In the genomic region with DNA sequence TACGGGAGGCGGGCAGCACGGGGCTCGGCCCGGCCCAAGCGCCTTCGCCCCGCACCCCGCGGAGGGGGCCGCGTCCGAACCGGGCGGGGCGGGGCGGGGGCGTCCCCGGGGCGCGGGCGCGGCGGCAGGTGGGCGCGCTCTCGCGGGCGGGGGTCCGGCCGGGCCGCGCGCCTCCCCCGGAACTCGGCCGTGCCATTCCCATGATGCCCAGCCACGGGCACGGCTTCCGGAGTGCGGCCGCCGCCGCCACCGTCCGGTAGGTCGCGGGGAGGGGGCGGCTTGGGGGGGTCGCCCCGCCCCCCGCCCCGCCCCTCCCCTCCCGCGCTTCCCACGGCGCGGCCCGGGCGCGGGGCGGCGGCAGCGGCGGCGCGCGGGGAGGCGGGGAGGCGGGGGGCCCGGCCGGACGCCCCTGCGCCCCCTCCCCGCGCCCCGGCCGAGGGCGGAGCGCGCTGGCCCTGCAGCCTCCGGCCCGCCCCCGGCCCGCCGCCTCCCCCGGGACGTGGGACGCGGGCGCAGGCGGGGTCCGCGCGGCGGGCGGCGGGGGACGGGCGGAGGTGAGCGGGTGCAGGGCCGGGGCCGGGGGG, we compare ENCODE assay signal across 8 cellular contexts. TPM values are rescaled to one million over a fixed set of nuclear protein-coding genes. Genes with fewer than 3 reads are reported as not detected.
DNase-seq lines count a peak whose midpoint lies in the region; ATAC-seq and TF ChIP-seq lines count a peak whose summit lies in the region.

A gene with protein sequence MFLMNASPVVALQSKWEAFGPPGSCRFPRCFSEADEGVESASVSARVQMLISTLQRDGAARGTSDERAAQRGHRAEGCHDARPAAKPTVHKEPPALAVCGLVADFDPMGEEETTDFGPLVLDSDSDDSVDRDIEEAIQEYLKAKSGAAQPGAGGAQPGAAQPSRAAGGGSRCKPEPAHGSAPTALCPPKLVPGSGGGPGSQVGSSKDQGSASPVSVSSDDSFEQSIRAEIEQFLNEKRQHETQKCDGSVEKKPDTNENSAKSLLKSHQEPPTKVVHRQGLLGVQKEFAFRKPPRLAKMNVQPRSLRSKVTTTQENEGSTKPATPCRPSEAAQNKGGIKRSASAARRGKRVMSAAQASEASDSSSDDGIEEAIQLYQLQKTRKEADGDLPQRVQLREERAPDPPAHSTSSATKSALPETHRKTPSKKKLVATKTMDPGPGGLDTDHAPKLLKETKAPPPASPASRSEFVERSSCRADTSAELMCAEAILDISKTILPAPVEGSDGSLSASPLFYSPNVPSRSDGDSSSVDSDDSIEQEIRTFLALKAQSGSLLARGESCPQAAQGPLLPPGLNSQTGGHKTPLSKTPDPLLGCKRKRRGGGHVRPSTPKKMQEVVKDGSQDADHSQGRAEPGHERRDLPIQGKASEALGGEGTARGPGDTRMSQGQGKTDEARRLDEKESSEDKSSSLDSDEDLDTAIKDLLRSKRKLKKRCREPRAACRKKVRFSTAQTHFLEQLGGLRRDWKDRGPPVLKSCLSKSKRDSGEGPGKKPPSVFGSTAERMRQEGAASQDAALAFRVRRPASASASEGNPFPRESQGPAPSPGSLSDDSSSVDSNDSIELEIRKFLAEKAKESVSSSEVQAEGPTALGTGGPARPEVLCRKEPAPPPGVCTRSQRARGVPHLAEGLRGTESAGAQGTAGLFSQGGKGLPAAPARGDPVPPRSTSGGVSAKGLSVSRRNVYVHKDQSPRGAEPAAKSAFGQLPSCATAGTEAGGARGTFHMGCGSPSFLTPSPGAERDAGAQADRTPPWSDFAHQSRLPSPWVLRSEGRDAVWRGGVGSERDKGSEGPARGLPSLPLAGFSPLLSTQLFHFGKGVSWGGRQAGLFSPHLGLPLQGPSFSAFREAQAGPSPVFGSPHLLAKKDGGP (N-terminal part only) (plus strand): TSS at position 314 of the 584 bp plus-strand sequence. CDS start 4,729 bp downstream, outside the sequence.

- CTCF ChIA-PET in activated B cell treated with CpG ODN at 0.5 μM for 24 hours (lab: Charles Lee), result interaction anchor here (0.8 kb wide), 1 partner anchor 25 kb away, joined by 3 read pairs; no protein-coding TSS in a partner anchor

- TF ChIP-seq POLR2A in ovary (IDR thresholded peaks at IDR 0.05), result no peak
- TF ChIP-seq POLR2A in erythroblast (IDR thresholded peaks at IDR 0.05; ENCODE audit: low read length), result no peak

- H3K4me3 ChIP-seq in ovary, result peak within 1 kb of the TSS; percentile 48

- H3K36me3 Mint-ChIP-seq in activated T-cell treated with anti-CD3 and anti-CD28 coated beads, Interleukin-2, amount 50 U/mL, for 72 hours (ENCODE audit: insufficient read depth in 2 of 2), result peaks cover 0 to 3% of the 10 kb centered on the region in 2 donors
- peaks cover 2% of the 10 kb centered on the region for H3K36me3 Mint-ChIP-seq in activated B cell treated with CpG ODN at 0.5 μM for 24 hours (ENCODE audit: low read depth)

- H3K4me3 Mint-ChIP-seq in activated T-cell treated with anti-CD3 and anti-CD28 coated beads, Interleukin-2, amount 50 U/mL, for 72 hours, result peak within 1 kb of the TSS; percentile 89 to 94
- peak within 1 kb of the TSS; percentile 91 for H3K4me3 Mint-ChIP-seq in activated B cell treated with CpG ODN at 0.5 μM for 24 hours

- no peaks in the 10 kb centered on the region for H3K36me3 ChIP-seq in ovary

- no peaks in the 10 kb centered on the region for H3K9me3 Mint-ChIP-seq in activated T-cell treated with anti-CD3 and anti-CD28 coated beads, Interleukin-2, amount 50 U/mL, for 72 hours
- H3K9me3 Mint-ChIP-seq in activated B cell treated with CpG ODN at 0.5 μM for 24 hours, result no peaks in the 10 kb centered on the region

- TF ChIP-seq CTCF in activated B cell treated with CpG ODN at 0.5 μM for 24 hours (IDR thresholded peaks at IDR 0.05) (no peak), ovary (IDR thresholded peaks at IDR 0.05) (no peak)

- peaks cover 36% of the 10 kb centered on the region for H3K27me3 Mint-ChIP-seq in activated T-cell treated with anti-CD3 and anti-CD28 coated beads, Interleukin-2, amount 50 U/mL, for 72 hours (ENCODE audit: low read depth)
- peaks cover 2% of the 10 kb centered on the region for H3K27me3 Mint-ChIP-seq in activated B cell treated with CpG ODN at 0.5 μM for 24 hours

- H3K4me1 ChIP-seq in ovary (ENCODE audit: insufficient read depth), result peaks cover 4% of the 10 kb centered on the region

- intact Hi-C loops in activated B cell treated with CpG ODN at 0.5 μM for 24 hours (cut with micrococcal nuclease), result loop anchor here (1.0 kb wide), 1 partner anchor 21 kb away; a partner anchor contains a TSS
- intact Hi-C loops in Right ventricle myocardium superior (cut with DNase I), result no loop called here
- intact Hi-C loops in ovary (cut with DNase I), result loop anchor here in 1 of 4 donors (5.0 kb wide), 1 partner anchor 37 kb away; no protein-coding TSS in a partner anchor

- DNase-seq in activated T-cell treated with anti-CD3 and anti-CD28 coated beads, Interleukin-2, amount 50 U/mL, for 72 hours, result no peak
- no peak for DNase-seq in activated T-cell treated with anti-CD3 and anti-CD28 coated beads, Interleukin-2, amount 50 U/mL, for 1 hour
- DNase-seq in activated B cell treated with CpG ODN at 0.5 μM for 24 hours, result no peak
- DNase-seq in Right ventricle myocardium superior, result peak; percentile 67
- DNase-seq in ovary, result no peak
- no peak for DNase-seq in erythroblast (lab: John Stamatoyannopoulos, UW)
- DNase-seq in SKM-1 (lab: John Stamatoyannopoulos, UW; ENCODE audit: unreplicated experiment), result no peak

- H3K27ac Mint-ChIP-seq in activated T-cell treated with anti-CD3 and anti-CD28 coated beads, Interleukin-2, amount 50 U/mL, for 72 hours, result no peak within 1 kb of the TSS
- H3K27ac Mint-ChIP-seq in activated B cell treated with CpG ODN at 0.5 μM for 24 hours, result peak within 1 kb of the TSS; percentile 77

- ATAC-seq in activated T-cell treated with anti-CD3 and anti-CD28 coated beads, Interleukin-2, amount 50 U/mL, for 72 hours (replicated peaks in 1 of 2), result peak in 1 of 2 donors; percentile 33
- peak; percentile 28 for ATAC-seq in activated B cell treated with CpG ODN at 0.5 μM for 24 hours (ENCODE audit: low read depth)
- ATAC-seq in Right ventricle myocardium superior (ENCODE audit: poor library complexity), result peak; percentile 54
- no peak for ATAC-seq in GM21447 (IDR thresholded peaks at IDR 0.05; ENCODE audit: unreplicated experiment)

- H3K4me1 Mint-ChIP-seq in activated T-cell treated with anti-CD3 and anti-CD28 coated beads, Interleukin-2, amount 50 U/mL, for 72 hours (ENCODE audit: low read depth), result peaks cover 5% of the 10 kb centered on the region
- H3K4me1 Mint-ChIP-seq in activated B cell treated with CpG ODN at 0.5 μM for 24 hours, result peaks cover 10% of the 10 kb centered on the region

- H3K27me3 ChIP-seq in ovary, result no peaks in the 10 kb centered on the region

- no peak for TF ChIP-seq EP300 in ovary (IDR thresholded peaks at IDR 0.05)

- H3K9me3 ChIP-seq in ovary, result no peaks in the 10 kb centered on the region

- POLR2A ChIA-PET in activated B cell treated with CpG ODN at 0.5 μM for 24 hours (lab: Charles Lee), result no interaction called here

- 1% methylated on average over 98 of the region's 103 CpGs; no CpG with 5 or more reads in 2 of the 3 donors for WGBS in ovary, 3 donors

- peak within 1 kb of the TSS; percentile 62 to 71 for H3K27ac ChIP-seq in ovary

RNA-seq across cellular contexts. Expression of the gene that starts here (rescaled TPM):
- 1 to 10 TPM in 1 of 2 donors, under 1 TPM in 1; 0.96 to 2.8 TPM for total RNA-seq in activated T-cell treated with anti-CD3 and anti-CD28 coated beads, Interleukin-2, amount 50 U/mL, for 72 hours
- 3.1 and 6.7 TPM in 2 replicates for total RNA-seq in activated B cell treated with CpG ODN at 0.5 μM for 24 hours
- 23.3 TPM for total RNA-seq in Right ventricle myocardium superior
- 10 to 100 TPM in 6 of 7 donors, 1 to 10 TPM in 1; 7.0 to 19.9 (median 14.8) TPM for total RNA-seq in ovary
- polyA plus RNA-seq in ovary, result 10 to 100 TPM in 1 of 2 donors, 1 to 10 TPM in 1; 3.4 to 10.2 TPM
